ENCODE assay signal across 11 cellular contexts in the genomic region with DNA sequence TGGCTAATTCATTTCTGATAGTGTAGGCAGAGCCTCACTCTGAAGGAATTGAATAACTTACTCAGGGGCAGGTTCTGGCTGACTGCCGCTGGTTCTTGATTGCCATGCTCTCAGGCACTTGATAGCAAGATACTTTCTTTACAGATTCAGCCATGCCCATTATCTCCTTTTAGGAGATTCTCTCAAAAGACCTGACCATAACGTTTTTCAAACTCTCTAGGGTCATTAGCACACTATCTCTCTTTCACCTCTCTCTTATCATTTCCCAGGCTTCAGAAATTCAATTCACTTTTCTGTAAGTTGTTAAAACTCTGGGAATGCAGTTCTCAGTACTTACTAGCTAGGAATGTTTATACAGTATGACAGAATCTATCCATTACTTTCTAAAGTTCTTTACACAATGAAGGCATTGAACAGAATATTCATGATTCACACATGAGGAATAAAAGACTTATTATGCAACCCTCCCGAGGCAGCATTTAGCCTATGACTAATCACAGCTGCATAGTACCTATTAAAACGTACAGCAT.
A peak's percentile ranks its signal among the peaks of the same experiment; 100 is the strongest.
DNase-seq lines count a peak whose midpoint lies in the region; ATAC-seq and TF ChIP-seq lines count a peak whose summit lies in the region.
"Had no signal": no experiment of that assay in that cellular context is flagged by ENCODE, and none has a peak within 500 bp of the region (broad histone marks: within the 10 kb centered on the region; RNA-seq: fewer than 3 reads in every experiment).

No MANE protein-coding gene starts in this region.

- H3K9me3 ChIP-seq in mucosa of descending colon, result peaks cover 9% of the 10 kb centered on the region
- H3K9me3 ChIP-seq: esophagus squamous epithelium had no signal

- intact Hi-C loops in mucosa of descending colon (cut with DNase I, micrococcal nuclease), result no loop called here

- no peaks in the 10 kb centered on the region for H3K4me1 ChIP-seq in mucosa of descending colon (ENCODE audit: low read depth)

- CTCF ChIA-PET in RWPE1 (lab: Yijun Ruan, JAX), result no interaction called here

- DNase-seq in HS-5 (ENCODE audit: low read depth), result peak; percentile 81
- peak; percentile 74 for DNase-seq in RWPE1 (ENCODE audit: low spot score)
- peak; percentile 12 for DNase-seq in fibroblast of gingiva (ENCODE audit: low read depth)
- peak; percentile 76 for DNase-seq in putamen (ENCODE audit: low spot score)
- DNase-seq in mucosa of descending colon, result no peak
- no peak for DNase-seq in hepatic stellate cell (ENCODE audit: low spot score)
- DNase-seq: esophagus squamous epithelium, NCI-H1105 had no signal

- no peaks in the 10 kb centered on the region for H3K36me3 ChIP-seq in mucosa of descending colon (ENCODE audit: low read depth)
- H3K36me3 ChIP-seq: esophagus squamous epithelium had no signal

- H3K4me3 ChIP-seq in mucosa of descending colon, result no peak overlapping the region
- H3K4me3 ChIP-seq: esophagus squamous epithelium had no signal

- POLR2A ChIA-PET in RWPE1 (lab: Yijun Ruan, JAX; ENCODE audit: low non-redundant PET), result no interaction called here

- ATAC-seq in HG03378 (IDR thresholded peaks at IDR 0.05; ENCODE audit: unreplicated experiment) (no peak), mucosa of descending colon (no peak), HG03439 (IDR thresholded peaks at IDR 0.05; ENCODE audit: unreplicated experiment) (no peak)
- ATAC-seq: stimulated activated memory B cell treated with anti-CD40 and anti-IgM and Interleukin-4, amounts not matched to agents 10 μg/mL and 1 μg/mL and 100 μg/mL, for 72 hours had no signal

- TF ChIP-seq CTCF in RWPE1 (conservative IDR thresholded peaks at IDR 0.05; ENCODE audit: low read depth) (no peak), mucosa of descending colon (IDR thresholded peaks at IDR 0.05) (no peak)

- no peak overlapping the region for H3K27ac ChIP-seq in RWPE1

Comparison
In these comparisons a context has a peak if more than half of its experiments do, and no peak if none do; other contexts are left out.
1. DNase-seq: peak in HS-5 (single experiment), RWPE1 (single experiment), fibroblast of gingiva (single experiment) and putamen (single experiment); none in mucosa of descending colon (0 of 3) and hepatic stellate cell (single experiment).